19 cellular contexts compared by ENCODE assay signal in the genomic region with DNA sequence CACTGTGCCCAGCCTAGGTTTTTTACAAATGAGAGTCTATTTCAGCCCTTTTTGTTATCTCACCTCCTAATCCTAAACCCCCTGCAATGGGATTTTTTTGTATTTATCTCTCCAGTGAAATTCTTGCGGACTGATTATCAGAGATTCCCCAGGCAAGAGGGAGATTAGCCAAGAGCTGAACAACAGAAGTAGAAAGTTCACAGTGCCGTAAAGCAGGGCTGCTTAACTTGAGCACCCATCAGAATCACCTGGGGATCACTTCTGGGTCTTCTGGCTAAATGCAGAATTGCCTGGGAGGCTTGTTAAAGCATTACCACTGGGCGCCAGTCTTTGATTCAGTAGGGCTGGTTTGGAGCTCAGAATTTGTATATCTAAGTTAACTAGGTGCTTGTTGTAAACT. TPM values are rescaled to one million over a fixed set of nuclear protein-coding genes. Genes with fewer than 3 reads are reported as not detected.
DNase-seq lines count a peak whose midpoint lies in the region; ATAC-seq and TF ChIP-seq lines count a peak whose summit lies in the region.
"Had no signal": no experiment of that assay in that cellular context is flagged by ENCODE, and none has a peak within 500 bp of the region (broad histone marks: within the 10 kb centered on the region; RNA-seq: fewer than 3 reads in every experiment).

No MANE protein-coding gene starts in this region.

- no peak for ATAC-seq in WTC11
- no peak for ATAC-seq in GM18511 (IDR thresholded peaks at IDR 0.05; ENCODE audit: unreplicated experiment)
- ATAC-seq: CD8-positive, alpha-beta T cell had no signal

- WGBS in mesendoderm (ENCODE audit: extremely low coverage, insufficient coverage, low lambda C conversion rate), result no CpG with 5 or more reads among the region's 3 CpGs

- H2BK120ac ChIP-seq in mesendoderm (ENCODE audit: low read depth, low read length), result peak overlapping the region; percentile 62

- H3K4me1 Mint-ChIP-seq in Caco-2 (ENCODE audit: low read depth, unreplicated experiment) (peaks cover 55% of the 10 kb centered on the region), WTC11 (peaks cover 30% of the 10 kb centered on the region)
- H3K4me1 Mint-ChIP-seq: CD14-positive monocyte had no signal

- TF ChIP-seq CTCF in Caco-2 (IDR thresholded peaks at IDR 0.05; ENCODE audit: insufficient read depth in 1 of 2, low read depth in 1 of 2, low read length in 1 of 2, severe bottlenecking in 1 of 2, unreplicated experiment in 1 of 2) (no peak), WTC11 (IDR thresholded peaks at IDR 0.05) (no peak)

- no peak overlapping the region for H3K23ac ChIP-seq in mesendoderm (ENCODE audit: low read length)

- no peak overlapping the region for H2BK5ac ChIP-seq in mesendoderm (ENCODE audit: low read length)

- H3K27me3 Mint-ChIP-seq in Caco-2 (ENCODE audit: insufficient read depth, unreplicated experiment) (no peaks in the 10 kb centered on the region), WTC11 (ENCODE audit: low read depth) (no peaks in the 10 kb centered on the region)

- no peak overlapping the region for H3K18ac ChIP-seq in mesendoderm (ENCODE audit: low read length)

- CTCF ChIA-PET in Caco-2 (lab: Charles Lee), result interaction anchor here (0.8 to 1.1 kb wide), 3 partner anchors 13 to 97 kb away, joined by 3 read pairs; no protein-coding TSS in a partner anchor
- CTCF ChIA-PET in WTC11 (lab: Charles Lee), result interaction anchor here (0.7 to 1.4 kb wide), 4 partner anchors 11 to 91 kb away, joined by 4 read pairs; a partner anchor contains a TSS

- no peak overlapping the region for H3K56ac ChIP-seq in mesendoderm (ENCODE audit: low read length)

- H3K9me3 Mint-ChIP-seq in Caco-2 (ENCODE audit: unreplicated experiment), result peaks cover 10% of the 10 kb centered on the region
- H3K9me3 Mint-ChIP-seq in WTC11, result no peaks in the 10 kb centered on the region
- H3K9me3 Mint-ChIP-seq: CD8-positive, alpha-beta T cell had no signal

- no peak overlapping the region for H3K4ac ChIP-seq in mesendoderm (ENCODE audit: low read depth, low read length)

- peak overlapping the region; percentile 96 for H3K27ac Mint-ChIP-seq in Caco-2 (ENCODE audit: unreplicated experiment)
- peak overlapping the region; percentile 71 for H3K27ac Mint-ChIP-seq in WTC11
- H3K27ac Mint-ChIP-seq: CD14-positive monocyte; CD8-positive, alpha-beta T cell had no signal

- H3K79me1 ChIP-seq in mesendoderm (ENCODE audit: low read length), result no peaks in the 10 kb centered on the region

- H3K4me3 Mint-ChIP-seq in Caco-2 (ENCODE audit: unreplicated experiment) (peak overlapping the region; percentile 81), WTC11 (no peak overlapping the region)
- H3K4me3 Mint-ChIP-seq: CD14-positive monocyte; CD8-positive, alpha-beta T cell had no signal

- H3K9me3 ChIP-seq in Caco-2, result no peaks in the 10 kb centered on the region
- H3K9me3 ChIP-seq: BLaER1, HAP-1 had no signal

- no peak overlapping the region for H3K27ac ChIP-seq in mesendoderm (ENCODE audit: low read depth, low read length)
- H3K27ac ChIP-seq: BLaER1 had no signal

- BruUV-seq in Caco-2 (replicated peaks; lab: Mats Ljungman, UMichigan), result no TSS peak

- no peak overlapping the region for H3K4me3 ChIP-seq in Caco-2 (ENCODE audit: low read depth, low read length)
- H3K4me3 ChIP-seq in H7 (ENCODE audit: insufficient read depth, low read depth, low read length), result no peak overlapping the region
- H3K4me3 ChIP-seq in mesendoderm (ENCODE audit: low read length), result no peak overlapping the region
- H3K4me3 ChIP-seq: BLaER1, HAP-1 had no signal

- H4K8ac ChIP-seq in mesendoderm (ENCODE audit: low read depth, low read length), result no peak overlapping the region

- H3K4me2 ChIP-seq in mesendoderm (ENCODE audit: low read length), result no peak overlapping the region
- H3K4me2 ChIP-seq: BLaER1 had no signal

- H2BK15ac ChIP-seq in mesendoderm (replicated peaks; ENCODE audit: low read depth), result no peak overlapping the region

- POLR2A ChIA-PET in Caco-2 (lab: Charles Lee), result interaction anchor here (0.5 to 0.8 kb wide), 3 partner anchors 14 to 944 kb away, joined by 3 to 4 read pairs (median 3); a partner anchor contains a TSS
- POLR2A ChIA-PET in WTC11 (lab: Charles Lee), result interaction anchor here (1.0 kb wide), 1 partner anchor 12 kb away, joined by 4 read pairs; no protein-coding TSS in a partner anchor

- intact Hi-C loops in Caco-2 (cut with micrococcal nuclease; ENCODE audit: unreplicated experiment), result loop anchor here (5.0 kb wide), 2 partner anchors 142 to 282 kb away; no protein-coding TSS in a partner anchor

- peaks cover 1% of the 10 kb centered on the region; the same call in 1 of the 2 replicates for H3K36me3 ChIP-seq in Caco-2 (ENCODE audit: control insufficient read depth, insufficient read depth, low read length)
- no peaks in the 10 kb centered on the region for H3K36me3 ChIP-seq in H7 (replicated peaks; ENCODE audit: control insufficient read depth, insufficient read depth, low read length)
- H3K36me3 ChIP-seq in mesendoderm (ENCODE audit: control insufficient read depth, insufficient read depth, low read length), result no peaks in the 10 kb centered on the region
- H3K36me3 ChIP-seq: BLaER1, HAP-1 had no signal

- peak; percentile 83 to 86 for DNase-seq in Caco-2
- peak; percentile 42 for DNase-seq in H7
- no peak for DNase-seq in WTC11 (ENCODE audit: low spot score)
- peak; percentile 93 for DNase-seq in mesendoderm
- no peak for DNase-seq in NCI-H82 treated with DMSO at 0.1 percent for 48 hours (lab: John Stamatoyannopoulos, UW; ENCODE audit: unreplicated experiment)
- no peak for DNase-seq in globus pallidus (ENCODE audit: low spot score)
- DNase-seq: 8988T; CD8-positive, alpha-beta T cell; DMS 273 treated with DMSO at 0.1 percent for 48 hours; DMS53; DND-41; EL; GOT3 had no signal

- no peak overlapping the region for H2AK5ac ChIP-seq in mesendoderm (ENCODE audit: low read length)

- no peaks in the 10 kb centered on the region for H3K79me2 ChIP-seq in mesendoderm (ENCODE audit: control insufficient read depth, insufficient read depth, low read length)

- no peak overlapping the region for H3K9ac ChIP-seq in mesendoderm (ENCODE audit: low read length)
- H3K9ac ChIP-seq: BLaER1 had no signal

- H3K36me3 Mint-ChIP-seq in Caco-2 (ENCODE audit: insufficient read depth, unreplicated experiment) (peaks cover 29% of the 10 kb centered on the region), WTC11 (no peaks in the 10 kb centered on the region)
- H3K36me3 Mint-ChIP-seq: CD14-positive monocyte; CD8-positive, alpha-beta T cell had no signal

- H3K4me1 ChIP-seq in Caco-2 (peaks cover 52% of the 10 kb centered on the region), mesendoderm (ENCODE audit: control insufficient read depth, low read depth, low read length) (peaks cover 3% of the 10 kb centered on the region)
- H3K4me1 ChIP-seq: BLaER1, HAP-1 had no signal

- no peaks in the 10 kb centered on the region for H3K27me3 ChIP-seq in Caco-2 (replicated peaks; ENCODE audit: control insufficient read depth, insufficient read depth, low read length)
- H3K27me3 ChIP-seq in H7 (ENCODE audit: control insufficient read depth, insufficient read depth, low read length), result no peaks in the 10 kb centered on the region
- no peaks in the 10 kb centered on the region for H3K27me3 ChIP-seq in mesendoderm (ENCODE audit: insufficient read depth, low read length, poor library complexity)
- H3K27me3 ChIP-seq: BLaER1 had no signal

- H4K5ac ChIP-seq in mesendoderm (ENCODE audit: low read length), result no peak overlapping the region

TF ChIP-seq in WTC11, 78 proteins besides CTCF, POLR2A, EP300 and RAD21:
- TF ChIP-seq GABPB1 (CRISPR knock-in tag; IDR thresholded peaks at IDR 0.05), result no peak

RNA-seq across cellular contexts. Expression of a gene that starts 1.3 kb away (rescaled TPM):
- 31.8 and 40.0 TPM in 2 replicates for total RNA-seq in Caco-2 (2022)
- 3.0 and 3.4 TPM in 2 replicates for total RNA-seq in H7 (2014; rRNA removed; shearing (Covaris generic))
- 3.3 to 6.8 TPM (median 3.9 TPM) in 3 replicates for total RNA-seq in WTC11 (2021)
- 0.81 TPM for polyA plus RNA-seq in mesendoderm (2013, experiment 1 of 2)
- 0.84 TPM for polyA plus RNA-seq in mesendoderm (2013, experiment 2 of 2)
- total RNA-seq: A673; CD8-positive, alpha-beta T cell had no signal
- polyA plus RNA-seq: AG04450, CD14-positive monocyte had no signal

RNA-seq across cellular contexts. Expression of a gene that starts 14.4 kb away (rescaled TPM):
- 0.41 TPM in 1 of 2 replicates, not detected in the other for total RNA-seq in Caco-2 (2022)
- total RNA-seq in H7 (2014; rRNA removed; shearing (Covaris generic)), result 144 and 172 TPM in 2 replicates
- 34.4 to 42.0 TPM (median 38.2 TPM) in 3 replicates for total RNA-seq in WTC11 (2021)
- 214 TPM for polyA plus RNA-seq in mesendoderm (2013, experiment 1 of 2)
- 215 TPM for polyA plus RNA-seq in mesendoderm (2013, experiment 2 of 2)
- total RNA-seq: A673; CD8-positive, alpha-beta T cell had no signal
- polyA plus RNA-seq: AG04450, CD14-positive monocyte had no signal

RNA-seq across cellular contexts. Expression of a gene that starts 37.2 kb away (rescaled TPM):
- total RNA-seq in Caco-2 (2022) (not detected in 2 replicates), WTC11 (2021) (0.50 TPM in 1 of 3 replicates, not detected in the others)
- 0.17 TPM in 1 of 2 replicates, not detected in the other for total RNA-seq in H7 (2014; rRNA removed; shearing (Covaris generic))
- 0.08 TPM for polyA plus RNA-seq in mesendoderm (2013, experiment 1 of 2)
- polyA plus RNA-seq in mesendoderm (2013, experiment 2 of 2), result not detected
- total RNA-seq: A673; CD8-positive, alpha-beta T cell had no signal
- polyA plus RNA-seq: AG04450 had no signal

RNA-seq across cellular contexts. Expression of a gene that starts 44.3 kb away (rescaled TPM):
- total RNA-seq in Caco-2 (2022), result not detected in 2 replicates
- not detected in 2 replicates for total RNA-seq in H7 (2014; rRNA removed; shearing (Covaris generic))
- not detected in 3 replicates for total RNA-seq in WTC11 (2021)
- polyA plus RNA-seq in mesendoderm (2013, experiment 1 of 2), result not detected
- polyA plus RNA-seq in mesendoderm (2013, experiment 2 of 2), result not detected
- total RNA-seq: A673; CD8-positive, alpha-beta T cell had no signal
- polyA plus RNA-seq: AG04450, CD14-positive monocyte had no signal

RNA-seq across cellular contexts. Expression of a gene that starts 55.0 kb away (rescaled TPM):
- total RNA-seq in Caco-2 (2022) (not detected in 2 replicates), WTC11 (2021) (not detected in 3 replicates)
- not detected in 2 replicates for total RNA-seq in H7 (2014; rRNA removed; shearing (Covaris generic))
- 0.13 TPM for polyA plus RNA-seq in mesendoderm (2013, experiment 1 of 2)
- 0.20 TPM for polyA plus RNA-seq in mesendoderm (2013, experiment 2 of 2)
- total RNA-seq: A673; CD8-positive, alpha-beta T cell had no signal
- polyA plus RNA-seq: AG04450, CD14-positive monocyte had no signal

Comparison
In these comparisons a context has a peak if more than half of its experiments do, and no peak if none do; other contexts are left out.
1. DNase-seq: peak in Caco-2 (2 of 2), H7 (single experiment) and mesendoderm (single experiment); none in WTC11 (single experiment), NCI-H82 treated with DMSO at 0.1 percent for 48 hours (single experiment) and globus pallidus (single experiment).
2. RNA of a gene that starts 14.4 kb away (total RNA-seq): 144 to 172 TPM in H7 and 34.4 to 42.0 TPM in WTC11; 0.41 TPM in Caco-2; every median in the first group is over 10 times any median in the second.